Comparison of ENCODE assay signal across 8 cellular contexts in the genomic region with DNA sequence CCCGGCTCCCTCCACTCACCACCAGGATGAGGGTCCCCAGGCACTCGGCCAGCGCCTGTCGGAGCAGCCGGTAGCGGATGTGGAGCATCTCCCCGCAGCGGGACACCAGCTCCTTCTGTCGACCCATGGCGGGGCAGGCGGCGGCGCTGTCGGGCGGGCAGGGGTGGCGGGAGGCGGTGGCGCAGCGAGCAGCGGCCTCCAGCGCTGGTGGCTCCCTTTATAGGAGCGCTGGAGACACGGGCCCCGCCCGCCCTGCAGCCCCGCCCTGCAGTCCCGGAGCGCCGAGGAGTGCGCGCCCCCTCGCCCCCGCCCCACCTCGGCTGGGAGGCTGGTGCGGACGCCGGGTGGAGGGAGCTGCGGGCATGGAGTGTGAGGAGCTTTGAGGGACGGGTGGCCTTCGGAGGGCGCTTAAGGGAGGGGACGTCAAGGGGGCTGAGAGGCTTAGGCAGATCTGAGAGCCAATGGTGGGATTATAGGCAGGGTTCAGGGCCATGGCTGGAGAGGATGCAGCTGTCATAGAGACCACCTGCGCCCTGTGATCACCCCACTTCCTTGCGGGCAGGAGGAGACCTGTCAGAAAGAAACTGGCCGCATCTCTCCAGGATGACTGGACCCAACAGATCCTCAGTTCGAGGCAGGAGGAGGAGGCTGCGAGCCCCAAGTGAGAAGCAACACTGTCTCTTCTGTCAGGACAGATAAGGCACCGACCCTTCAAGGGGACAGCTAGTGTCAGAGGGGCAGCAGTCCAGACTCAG. TPM values are rescaled to one million over a fixed set of nuclear protein-coding genes. Genes with fewer than 3 reads are reported as not detected.
DNase-seq lines count a peak whose midpoint lies in the region; ATAC-seq and TF ChIP-seq lines count a peak whose summit lies in the region.

Gene AQP3, minus strand, starts transcription at position 190 of the 755 bp plus-strand sequence. Its CDS starts 63 bp downstream, at position 127.

- peak within 1 kb of the TSS; percentile 90 to 99 for H3K27ac Mint-ChIP-seq in activated naive CD4-positive, alpha-beta T cell treated with anti-CD3 and anti-CD28 coated beads, Interleukin-2, amount 50 U/mL, for 72 hours

- DNase-seq in HT1080 (ENCODE audit: low read depth) (peak; percentile 24), SJCRH30 (peak; percentile 82 to 84), right atrium auricular region (ENCODE audit: low spot score) (peak; percentile 71)
- peak; percentile 67 to 72 for DNase-seq in activated naive CD4-positive, alpha-beta T cell treated with anti-CD3 and anti-CD28 coated beads, Interleukin-2, amount 50 U/mL, for 72 hours (ENCODE audit: low spot score in 2 of 2)

- TF ChIP-seq CTCF in GM12872 (IDR thresholded peaks at IDR 0.05; ENCODE audit: insufficient read depth, low read depth, low read length) (peak; percentile 27; the same call in 1 of the 3 replicates), right atrium auricular region (IDR thresholded peaks at IDR 0.05) (peak; percentile 57 to 71)

- H3K27ac ChIP-seq in SJCRH30: peak within 1 kb of the TSS; percentile 89
- H3K27ac ChIP-seq in right atrium auricular region: peak within 1 kb of the TSS; percentile 69 to 71
- peak within 1 kb of the TSS; percentile 12 for H3K27ac ChIP-seq in rectal smooth muscle tissue (ENCODE audit: low read depth, low read length)

- no peaks in the 10 kb centered on the region for H3K9me3 ChIP-seq in SJCRH30 (replicated peaks)
- no peaks in the 10 kb centered on the region for H3K9me3 ChIP-seq in right atrium auricular region

- H3K4me3 ChIP-seq in SJCRH30 (peak within 1 kb of the TSS; percentile 64), right atrium auricular region (peak within 1 kb of the TSS; percentile 48 to 55), rectal smooth muscle tissue (ENCODE audit: low read length) (peak within 1 kb of the TSS; percentile 80)

- H3K36me3 Mint-ChIP-seq in activated naive CD4-positive, alpha-beta T cell treated with anti-CD3 and anti-CD28 coated beads, Interleukin-2, amount 50 U/mL, for 72 hours: no peaks in the 10 kb centered on the region

- H3K9me3 Mint-ChIP-seq in activated naive CD4-positive, alpha-beta T cell treated with anti-CD3 and anti-CD28 coated beads, Interleukin-2, amount 50 U/mL, for 72 hours: no peaks in the 10 kb centered on the region

- peak within 1 kb of the TSS; percentile 13 for H3K9ac ChIP-seq in rectal smooth muscle tissue (ENCODE audit: low read length)

- ATAC-seq in activated naive CD4-positive, alpha-beta T cell treated with anti-CD3 and anti-CD28 coated beads, Interleukin-2, amount 50 U/mL, for 72 hours: peak; percentile 30 to 53
- ATAC-seq in GM18861 (IDR thresholded peaks at IDR 0.05; ENCODE audit: unreplicated experiment) (no peak), GM21360 (IDR thresholded peaks at IDR 0.05; ENCODE audit: unreplicated experiment) (no peak)

- H3K27me3 ChIP-seq in SJCRH30: no peaks in the 10 kb centered on the region
- H3K27me3 ChIP-seq in right atrium auricular region: no peaks in the 10 kb centered on the region
- no peaks in the 10 kb centered on the region for H3K27me3 ChIP-seq in rectal smooth muscle tissue (ENCODE audit: control insufficient read depth, insufficient read depth, low read length)

- H3K36me3 ChIP-seq in SJCRH30: no peaks in the 10 kb centered on the region
- H3K36me3 ChIP-seq in right atrium auricular region: no peaks in the 10 kb centered on the region
- H3K36me3 ChIP-seq in rectal smooth muscle tissue (ENCODE audit: control insufficient read depth, insufficient read depth, low read length): peaks cover 2% of the 10 kb centered on the region

- H3K4me1 ChIP-seq in SJCRH30 (peaks cover 19% of the 10 kb centered on the region), right atrium auricular region (peaks cover 0 to 32% of the 10 kb centered on the region in 2 donors), rectal smooth muscle tissue (ENCODE audit: control insufficient read depth, insufficient read depth, low read length) (peaks cover 2% of the 10 kb centered on the region)

RNA-seq across cellular contexts. Expression of gene AQP3, which starts in this region (rescaled TPM):
- total RNA-seq in HT1080 (2014; rRNA removed; shearing (Covaris generic)): 0.17 and 1.5 TPM in 2 replicates
- polyA plus RNA-seq in HT1080 (2015; cell fraction: cytosol; rRNA removed): 0.25 and 0.28 TPM in 2 replicates
- polyA plus RNA-seq in HT1080 (2015; cell fraction: nucleus; rRNA removed): 0.31 and 0.78 TPM in 2 replicates
- total RNA-seq in SJCRH30 (2014; rRNA removed; shearing (Covaris generic)): 17.3 and 20.6 TPM in 2 replicates
- total RNA-seq in activated naive CD4-positive, alpha-beta T cell treated with anti-CD3 and anti-CD28 coated beads, Interleukin-2, amount 50 U/mL, for 72 hours: 10 to 100 TPM in 1 of 2 donors, 1 to 10 TPM in 1; 3.8 to 36.8 TPM
- 100 to 1,000 TPM in 1 of 2 donors, 10 to 100 TPM in 1; 14.3 to 116 TPM for total RNA-seq in right atrium auricular region

Comparison
In these comparisons a context has a peak if more than half of its experiments do, and no peak if none do; other contexts are left out.
1. DNase-seq: peak in every context shown above with its lines; median percentile 83 in SJCRH30; 71 in right atrium auricular region; 70 in activated naive CD4-positive, alpha-beta T cell treated with anti-CD3 and anti-CD28 coated beads, Interleukin-2, amount 50 U/mL, for 72 hours; 24 in HT1080.
2. H3K27ac ChIP-seq: peak in every context shown above with its lines; median percentile 89 in SJCRH30; 70 in right atrium auricular region; 12 in rectal smooth muscle tissue.
3. ATAC-seq: peak in activated naive CD4-positive, alpha-beta T cell treated with anti-CD3 and anti-CD28 coated beads, Interleukin-2, amount 50 U/mL, for 72 hours (2 of 2); none in GM18861 (single experiment) and GM21360 (single experiment).
4. Peak in every context shown above with its lines, with median percentiles within 50 percentile points of each other: H3K4me3 ChIP-seq.